8 cellular contexts compared by ENCODE assay signal in genomic region chr19:36773223-36773579, GRCh38. TPM values are rescaled to one million over a fixed set of nuclear protein-coding genes. Genes with fewer than 3 reads are reported as not detected.
DNase-seq lines count a peak whose midpoint lies in the region; TF ChIP-seq lines count a peak whose summit lies in the region.

No MANE protein-coding gene starts in this region.

- peak overlapping the region; percentile 94 for H3K9ac ChIP-seq in HUES64 (ENCODE audit: low read depth, low read length)
- peak overlapping the region; percentile 37 to 70 for H3K9ac ChIP-seq in colonic mucosa (ENCODE audit: low read depth in 2 of 2, low read length in 2 of 2)

- WGBS in HUES64 = 43% methylated on average over 15 of the region's 15 CpGs

- H3K27me3 ChIP-seq in HUES64 (ENCODE audit: insufficient read depth, low read length) (no peaks in the 10 kb centered on the region), colonic mucosa (no peaks in the 10 kb centered on the region), neuron (ENCODE audit: insufficient read depth, low read length) (no peaks in the 10 kb centered on the region)

- intact Hi-C loops in colonic mucosa (cut with DNase I) = loop anchor here (10.0 kb wide), 1 partner anchor 62 kb away; the partner anchor contains the start of gene ZNF790

- peak overlapping the region; percentile 53 for H2AFZ ChIP-seq in neuron (ENCODE audit: low read depth, low read length)

- peaks cover 32% of the 10 kb centered on the region for H3K36me3 ChIP-seq in HUES64 (ENCODE audit: insufficient read depth, low read length)
- no peaks in the 10 kb centered on the region for H3K36me3 ChIP-seq in colonic mucosa
- H3K36me3 ChIP-seq in neuron (ENCODE audit: insufficient read depth, low read length) = no peaks in the 10 kb centered on the region

- H3K9me3 ChIP-seq in HUES64 (ENCODE audit: insufficient read depth, low read depth, low read length) (peaks cover 27% of the 10 kb centered on the region; the same call in 1 of the 2 replicates), colonic mucosa (no peaks in the 10 kb centered on the region), neuron (ENCODE audit: low read length) (peaks cover 21% of the 10 kb centered on the region)

- no peak for TF ChIP-seq CTCF in GM13976 (IDR thresholded peaks at IDR 0.05; ENCODE audit: borderline replicate concordance, control extremely low read depth, extremely low read depth, insufficient read depth, missing control alignments)
- TF ChIP-seq CTCF in colonic mucosa (IDR thresholded peaks at IDR 0.05) = no peak

- in situ Hi-C loops in GM13976 (cut with MboI; ENCODE audit: low sequenced_read_pairs, unreplicated experiment) = no loop called here

- H3K27ac ChIP-seq in HUES64 (ENCODE audit: low read depth, low read length) (peak overlapping the region; percentile 86; the same call in 1 of the 2 replicates), colonic mucosa (no peak overlapping the region)

- H3K4me1 ChIP-seq in HUES64 (ENCODE audit: insufficient read depth, low read length) (no peaks in the 10 kb centered on the region), colonic mucosa (no peaks in the 10 kb centered on the region), neuron (ENCODE audit: insufficient read depth, low read length) (no peaks in the 10 kb centered on the region)

- H3K4me3 ChIP-seq in HUES64 (ENCODE audit: low read length) = peak overlapping the region; percentile 88
- H3K4me3 ChIP-seq in colonic mucosa = peak overlapping the region; percentile 93
- H3K4me3 ChIP-seq in neuron (ENCODE audit: low read length) = peak overlapping the region; percentile 79

- DNase-seq in GM13976 (ENCODE audit: low spot score) (peak; percentile 45), colonic mucosa (no peak), A172 (ENCODE audit: low spot score) (no peak), SW480 (ENCODE audit: low spot score) (no peak), SW 1271 (lab: John Stamatoyannopoulos, UW) (no peak), ecto neural progenitor cell (ENCODE audit: low spot score) (no peak)

RNA-seq across cellular contexts. Expression of gene ZNF850, which starts 0.6 kb away (rescaled TPM):
- 4.3 TPM for polyA plus RNA-seq in HUES64 (2013, experiment 1 of 2)
- polyA plus RNA-seq in HUES64 (2013, experiment 2 of 2) = 4.2 TPM
- 1 to 10 TPM; 1.1 to 3.1 TPM for total RNA-seq in colonic mucosa
- total RNA-seq in A172 (2014; rRNA removed; shearing (Covaris generic)) = 6.1 and 8.4 TPM in 2 replicates
